In the genomic region with DNA sequence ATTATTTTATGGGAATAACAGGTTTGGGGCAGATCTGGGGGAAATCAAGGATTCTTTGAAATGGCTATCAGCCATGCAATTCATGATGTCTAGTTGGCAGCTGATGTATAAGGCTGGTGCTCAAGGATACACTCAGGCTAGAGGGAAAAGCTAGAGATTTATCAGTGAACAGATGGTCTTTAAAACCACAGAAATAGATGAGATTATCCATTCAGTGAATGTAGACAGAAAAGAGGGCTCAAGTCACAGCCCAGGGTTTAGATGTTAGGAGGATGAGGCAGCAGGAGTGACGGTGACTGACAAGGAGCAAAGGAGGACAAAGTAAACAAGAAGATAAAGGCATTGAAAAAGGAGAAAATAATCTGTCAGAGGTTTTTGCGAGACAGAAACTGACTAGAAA, we compare ENCODE assay signal across 17 cellular contexts.
"Had no signal": no experiment of that assay in that cellular context is flagged by ENCODE, and none has a peak within 500 bp of the region (broad histone marks: within the 10 kb centered on the region; RNA-seq: fewer than 3 reads in every experiment).

No MANE protein-coding gene starts in this region.

- H3K36me3 Mint-ChIP-seq: activated naive CD4-positive, alpha-beta T cell treated with anti-CD3 and anti-CD28 coated beads, Interleukin-2, amount 50 U/mL, for 24 hours had no signal

- ATAC-seq: activated CD8-positive, alpha-beta T cell treated with anti-CD3 and anti-CD28 coated beads, Interleukin-2, amount 10 ng/mL, durations not matched to agents 7 days and 5 days; esophagus mucosa; naive thymus-derived CD8-positive, alpha-beta T cell; WTC11 had no signal

- H3K27ac Mint-ChIP-seq: activated CD8-positive, alpha-beta T cell treated with anti-CD3 and anti-CD28 coated beads, Interleukin-2, amount 10 ng/mL, durations not matched to agents 7 days and 5 days; activated naive CD4-positive, alpha-beta T cell treated with anti-CD3 and anti-CD28 coated beads, Interleukin-2, amount 50 U/mL, for 24 hours; naive thymus-derived CD8-positive, alpha-beta T cell; progenitor cell of endocrine pancreas; WTC11 had no signal

- H3K4me1 Mint-ChIP-seq: activated naive CD4-positive, alpha-beta T cell treated with anti-CD3 and anti-CD28 coated beads, Interleukin-2, amount 50 U/mL, for 24 hours; naive thymus-derived CD8-positive, alpha-beta T cell had no signal

- H3K4me3 Mint-ChIP-seq: activated CD8-positive, alpha-beta T cell treated with anti-CD3 and anti-CD28 coated beads, Interleukin-2, amount 10 ng/mL, durations not matched to agents 7 days and 5 days; activated naive CD4-positive, alpha-beta T cell treated with anti-CD3 and anti-CD28 coated beads, Interleukin-2, amount 50 U/mL, for 24 hours; naive thymus-derived CD8-positive, alpha-beta T cell; WTC11 had no signal

- DNase-seq: activated CD4-positive, alpha-beta T cell treated with anti-CD3 and anti-CD28 coated beads for 48 hours; activated CD8-positive, alpha-beta memory T cell treated with anti-CD3 and anti-CD28 coated beads, Interleukin-2, amount 50 U/mL, for 4 hours; activated CD8-positive, alpha-beta T cell treated with anti-CD3 and anti-CD28 coated beads, Interleukin-2, amount 10 ng/mL, durations not matched to agents 7 days and 5 days; activated effector memory CD4-positive, alpha-beta T cell treated with anti-CD3 and anti-CD28 coated beads, Interleukin-2, amount 50 U/mL, for 16 hours; activated T-cell treated with anti-CD3 and anti-CD28 coated beads, Interleukin-2, amount 50 U/mL, for 48 hours; adrenal gland; caudate nucleus; islet precursor cell; naive thymus-derived CD8-positive, alpha-beta T cell; occipital lobe; stimulated activated CD4-positive, alpha-beta T cell treated with anti-CD3 and anti-CD28 coated beads, Interleukin-4, amount 100 ng/mL, for 24 hours; stimulated activated naive CD4-positive, alpha-beta T cell treated with Interleukin-2 at 50 U/mL for 16 hours; transverse colon had no signal

- H3K27me3 Mint-ChIP-seq: activated naive CD4-positive, alpha-beta T cell treated with anti-CD3 and anti-CD28 coated beads, Interleukin-2, amount 50 U/mL, for 24 hours; progenitor cell of endocrine pancreas had no signal
